Comparison of ENCODE assay signal across 20 cellular contexts in genomic region chr4:100555791-100556190, GRCh38. TPM values are rescaled to one million over a fixed set of nuclear protein-coding genes. Genes with fewer than 3 reads are reported as not detected.
"Had no signal": no experiment of that assay in that cellular context is flagged by ENCODE, and none has a peak within 500 bp of the region (broad histone marks: within the 10 kb centered on the region; RNA-seq: fewer than 3 reads in every experiment).

No MANE protein-coding gene starts in this region.

- H3K27me3 ChIP-seq: ascending aorta, gastroesophageal sphincter, heart right ventricle, sigmoid colon, thyroid gland had no signal

- H3K9ac ChIP-seq: parathyroid adenoma had no signal

- DNase-seq: activated CD8-positive, alpha-beta memory T cell treated with anti-CD3 and anti-CD28 coated beads for 24 hours; activated CD8-positive, alpha-beta memory T cell treated with anti-CD3 and anti-CD28 coated beads, Interleukin-2, amount 50 U/mL, for 48 hours; activated effector memory CD4-positive, alpha-beta T cell treated with Interleukin-2 at 50 U/mL for 16 hours; activated naive CD4-positive, alpha-beta T cell treated with anti-CD3 and anti-CD28 coated beads, Interleukin-2, amount 10 ng/mL, durations not matched to agents 7 days and 5 days; activated naive CD8-positive, alpha-beta T cell treated with anti-CD3 and anti-CD28 coated beads, Interleukin-2, amount 50 U/mL, for 24 hours; activated T-cell treated with anti-CD3 and anti-CD28 coated beads, Interleukin-2, amount 50 U/mL, for 48 hours; effector memory CD8-positive, alpha-beta T cell; heart right ventricle; naive thymus-derived CD8-positive, alpha-beta T cell; sigmoid colon; stimulated activated CD8-positive, alpha-beta memory T cell treated with anti-CD3 and anti-CD28 coated beads, Interleukin-4, amount 100 ng/mL, for 48 hours; stimulated activated naive CD4-positive, alpha-beta T cell treated with Interleukin-2 at 50 U/mL for 16 hours; T1000; thyroid gland had no signal

- H3K9me3 ChIP-seq: ascending aorta, gastroesophageal sphincter, sigmoid colon, thyroid gland had no signal

- H3K36me3 ChIP-seq: ascending aorta, gastroesophageal sphincter, heart right ventricle, sigmoid colon, thyroid gland had no signal

- H3K79me2 ChIP-seq: parathyroid adenoma had no signal

- H3K4me1 ChIP-seq: ascending aorta, gastroesophageal sphincter, parathyroid adenoma, thyroid gland had no signal

- H3K27ac ChIP-seq: ascending aorta, epithelial cell of prostate, gastroesophageal sphincter, heart right ventricle, parathyroid adenoma, sigmoid colon, thyroid gland had no signal

- H2AFZ ChIP-seq: parathyroid adenoma had no signal

- ATAC-seq: activated CD4-positive, CD25-positive, alpha-beta regulatory T cell treated with anti-CD3 and anti-CD28 coated beads, Interleukin-2, amount 50 U/mL, for 24 hours; activated naive CD8-positive, alpha-beta T cell treated with anti-CD3 and anti-CD28 coated beads, Interleukin-2, amount 50 U/mL, for 24 hours; effector memory CD8-positive, alpha-beta T cell; gastroesophageal sphincter; naive thymus-derived CD8-positive, alpha-beta T cell had no signal

- H3K4me3 ChIP-seq: ascending aorta, gastroesophageal sphincter, heart right ventricle, sigmoid colon, thyroid gland had no signal

RNA-seq across cellular contexts. Expression of gene EMCN, which starts 38.0 kb away (rescaled TPM):
- total RNA-seq: naive thymus-derived CD8-positive, alpha-beta T cell; T-helper 1 cell treated with Interleukin-12 subunit alpha and Interleukin-12 subunit beta and Interleukin-4 antibody, amounts not matched to agents 30 ng/mL and 1 ng/mL, for 36 hours had no signal
- polyA plus RNA-seq: naive thymus-derived CD8-positive, alpha-beta T cell had no signal
